ENCODE assay signal across 16 cellular contexts in the genomic region with DNA sequence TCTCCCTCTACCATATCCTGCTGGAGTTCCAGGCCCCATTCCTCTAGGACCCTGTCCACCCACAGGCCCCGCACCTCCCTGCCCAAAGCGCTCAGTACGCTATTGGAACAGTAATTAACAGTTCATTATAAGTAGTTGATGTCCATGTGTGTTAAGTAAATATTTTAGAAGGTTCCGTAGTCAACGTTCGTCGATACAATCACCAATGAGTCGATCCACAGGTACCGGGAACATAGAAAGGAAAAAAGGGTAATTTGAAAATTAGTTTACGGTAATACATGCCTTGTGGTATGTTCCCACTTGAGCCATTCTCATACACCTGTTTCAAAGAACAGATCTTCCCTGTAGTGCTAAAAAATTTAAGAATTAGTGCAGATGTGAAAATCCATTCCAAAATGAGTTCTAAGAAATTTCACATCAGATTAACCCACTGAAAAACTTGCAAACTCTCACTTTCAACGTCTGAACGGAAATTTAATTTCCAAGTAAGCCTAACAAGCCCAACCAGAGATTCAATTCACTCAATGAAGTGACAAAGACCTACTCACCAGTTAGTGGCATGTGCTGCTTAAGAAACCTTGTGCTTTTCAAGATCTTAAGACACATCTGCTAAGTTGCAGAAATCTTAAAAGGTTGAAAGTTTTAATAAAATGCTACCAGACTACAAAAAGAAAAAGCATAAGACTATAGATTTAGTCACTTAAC. TPM values are rescaled to one million over a fixed set of nuclear protein-coding genes. Genes with fewer than 3 reads are reported as not detected.
DNase-seq lines count a peak whose midpoint lies in the region; ATAC-seq and TF ChIP-seq lines count a peak whose summit lies in the region.
"Had no signal": no experiment of that assay in that cellular context is flagged by ENCODE, and none has a peak within 500 bp of the region (broad histone marks: within the 10 kb centered on the region; RNA-seq: fewer than 3 reads in every experiment).

No MANE protein-coding gene starts in this region.

- no peaks in the 10 kb centered on the region for H3K9me3 Mint-ChIP-seq in activated T-cell treated with anti-CD3 and anti-CD28 coated beads, Interleukin-2, amount 50 U/mL, for 4 hours
- no peaks in the 10 kb centered on the region for H3K9me3 Mint-ChIP-seq in T-helper 2 cell treated with Interferon-gamma antibody and Interleukin-4, amounts not matched to agents 5 μg/mL and 100 μg/mL, for 36 hours
- H3K9me3 Mint-ChIP-seq in effector memory CD8-positive, alpha-beta T cell, result no peaks in the 10 kb centered on the region

- no peak for DNase-seq in activated T-cell treated with anti-CD3 and anti-CD28 coated beads, Interleukin-2, amount 50 U/mL, for 4 hours
- DNase-seq in activated T-cell treated with anti-CD3 and anti-CD28 coated beads for 4 hours (no peak), psoas muscle (no peak), KBM-7 (no peak), NCI-H2227 (lab: John Stamatoyannopoulos, UW; ENCODE audit: unreplicated experiment) (no peak)
- no peak for DNase-seq in T-helper 2 cell treated with Interferon-gamma antibody and Interleukin-4, amounts not matched to agents 5 μg/mL and 100 μg/mL, for 36 hours (ENCODE audit: low spot score)
- DNase-seq in effector memory CD8-positive, alpha-beta T cell, result no peak
- DNase-seq: activated CD4-positive, CD25-positive, alpha-beta regulatory T cell; colonic mucosa; H7; Kasumi-1; NCI-H1436; NCI-H446; stimulated activated naive CD4-positive, alpha-beta T cell treated with Interleukin-2 at 50 U/mL for 16 hours had no signal

- H3K27me3 Mint-ChIP-seq in activated T-cell treated with anti-CD3 and anti-CD28 coated beads, Interleukin-2, amount 50 U/mL, for 4 hours (ENCODE audit: low read depth), result no peaks in the 10 kb centered on the region
- H3K27me3 Mint-ChIP-seq in T-helper 2 cell treated with Interferon-gamma antibody and Interleukin-4, amounts not matched to agents 5 μg/mL and 100 μg/mL, for 36 hours (ENCODE audit: low read depth), result no peaks in the 10 kb centered on the region
- no peaks in the 10 kb centered on the region for H3K27me3 Mint-ChIP-seq in effector memory CD8-positive, alpha-beta T cell

- H3K4me1 ChIP-seq in psoas muscle, result peaks cover 85% of the 10 kb centered on the region
- H3K4me1 ChIP-seq: colonic mucosa had no signal

- in situ Hi-C loops in KBM-7 (cut with MboI; ENCODE audit: low pct_unique_long_range_greater_than_20kb, low sequenced_read_pairs), result no loop called here

- intact Hi-C loops in psoas muscle (cut with DNase I), result no loop called here

- H3K27me3 ChIP-seq in psoas muscle (ENCODE audit: insufficient read depth in 3 of 3, low read length in 2 of 3), result no peaks in the 10 kb centered on the region
- H3K27me3 ChIP-seq: colonic mucosa, gastroesophageal sphincter had no signal

- 78 to 83% (median 80%) methylated on average over 12 of the region's 12 CpGs for WGBS in psoas muscle, 3 donors

- peaks cover 86% of the 10 kb centered on the region for H3K36me3 Mint-ChIP-seq in activated T-cell treated with anti-CD3 and anti-CD28 coated beads, Interleukin-2, amount 50 U/mL, for 4 hours (ENCODE audit: insufficient read depth)
- peaks cover 97% of the 10 kb centered on the region for H3K36me3 Mint-ChIP-seq in T-helper 2 cell treated with Interferon-gamma antibody and Interleukin-4, amounts not matched to agents 5 μg/mL and 100 μg/mL, for 36 hours (ENCODE audit: low read depth)
- peaks cover 100% of the 10 kb centered on the region for H3K36me3 Mint-ChIP-seq in effector memory CD8-positive, alpha-beta T cell (ENCODE audit: insufficient read depth)

- no peak for ATAC-seq in activated T-cell treated with anti-CD3 and anti-CD28 coated beads, Interleukin-2, amount 50 U/mL, for 4 hours
- ATAC-seq in effector memory CD8-positive, alpha-beta T cell (replicated peaks), result no peak
- ATAC-seq in psoas muscle, result no peak
- ATAC-seq in GM19463 (IDR thresholded peaks at IDR 0.05; ENCODE audit: unreplicated experiment), result no peak
- ATAC-seq: gastroesophageal sphincter had no signal

- no peak for TF ChIP-seq CTCF in psoas muscle (IDR thresholded peaks at IDR 0.05)

- H3K36me3 ChIP-seq in psoas muscle (ENCODE audit: insufficient read depth in 1 of 2, low read depth in 1 of 2), result peaks cover 30 to 100% of the 10 kb centered on the region in 2 donors

- no peaks in the 10 kb centered on the region for H3K9me3 ChIP-seq in psoas muscle
- H3K9me3 ChIP-seq: colonic mucosa, gastroesophageal sphincter had no signal

- H3K4me3 Mint-ChIP-seq in activated T-cell treated with anti-CD3 and anti-CD28 coated beads, Interleukin-2, amount 50 U/mL, for 4 hours, result peak overlapping the region; percentile 48
- peak overlapping the region; percentile 42 for H3K4me3 Mint-ChIP-seq in T-helper 2 cell treated with Interferon-gamma antibody and Interleukin-4, amounts not matched to agents 5 μg/mL and 100 μg/mL, for 36 hours
- peak overlapping the region; percentile 22 to 49 for H3K4me3 Mint-ChIP-seq in effector memory CD8-positive, alpha-beta T cell

- peaks cover 96% of the 10 kb centered on the region for H3K4me1 Mint-ChIP-seq in activated T-cell treated with anti-CD3 and anti-CD28 coated beads, Interleukin-2, amount 50 U/mL, for 4 hours (ENCODE audit: low read depth)
- peaks cover 86% of the 10 kb centered on the region for H3K4me1 Mint-ChIP-seq in T-helper 2 cell treated with Interferon-gamma antibody and Interleukin-4, amounts not matched to agents 5 μg/mL and 100 μg/mL, for 36 hours (ENCODE audit: low read depth)
- H3K4me1 Mint-ChIP-seq in effector memory CD8-positive, alpha-beta T cell (ENCODE audit: low read depth in 2 of 2), result peaks cover 64 to 93% of the 10 kb centered on the region in 2 donors

- H3K27ac Mint-ChIP-seq in T-helper 2 cell treated with Interferon-gamma antibody and Interleukin-4, amounts not matched to agents 5 μg/mL and 100 μg/mL, for 36 hours, result no peak overlapping the region
- H3K27ac Mint-ChIP-seq in effector memory CD8-positive, alpha-beta T cell, result no peak overlapping the region

- no peak overlapping the region for H3K27ac ChIP-seq in psoas muscle
- H3K27ac ChIP-seq: colonic mucosa, gastroesophageal sphincter had no signal

- H3K4me3 ChIP-seq in psoas muscle, result peak overlapping the region; percentile 2
- H3K4me3 ChIP-seq: colonic mucosa, gastroesophageal sphincter had no signal

RNA-seq across cellular contexts. Expression of gene SFPQ, which starts 8.3 kb away (rescaled TPM):
- 100 to 1,000 TPM; 462 to 466 (median 464) TPM for total RNA-seq in activated T-cell treated with anti-CD3 and anti-CD28 coated beads, Interleukin-2, amount 50 U/mL, for 4 hours
- 100 to 1,000 TPM in 2 of 4 donors, 10 to 100 TPM in 2; 51.3 to 124 (median 102) TPM for total RNA-seq in psoas muscle
- polyA plus RNA-seq in psoas muscle, result 10 to 100 TPM; 79.4 to 86.8 (median 82.7) TPM
